Comparison of ENCODE assay signal across 27 cellular contexts in genomic region chr6:109345986-109346385, GRCh38.
"Had no signal": no experiment of that assay in that cellular context is flagged by ENCODE, and none has a peak within 500 bp of the region (broad histone marks: within the 10 kb centered on the region; RNA-seq: fewer than 3 reads in every experiment).

No MANE protein-coding gene starts in this region.

- H3K27me3 ChIP-seq: dorsolateral prefrontal cortex, gastrocnemius medialis, neural progenitor cell, right atrium auricular region, suprapubic skin had no signal

- H3K4me2 ChIP-seq: neural progenitor cell, smooth muscle cell had no signal

- H3K9me3 Mint-ChIP-seq: endodermal cell; memory B cell; natural killer cell treated with Interleukin-12 subunit alpha and Interleukin-12 subunit beta and Interleukin-15 and Interleukin-18, amount 100 ng/mL, for 72 hours; neural progenitor cell; type B pancreatic cell had no signal

- H3K79me2 ChIP-seq: parathyroid adenoma had no signal

- H3K9me3 ChIP-seq: gastrocnemius medialis, mucosa of descending colon, right atrium auricular region, suprapubic skin had no signal

- ATAC-seq: esophagus mucosa; gastrocnemius medialis; mucosa of descending colon; natural killer cell treated with Interleukin-12 subunit alpha and Interleukin-12 subunit beta and Interleukin-15 and Interleukin-18, amount 100 ng/mL, for 72 hours; sciatic nerve; stimulated activated naive CD8-positive, alpha-beta T cell treated with anti-CD3 and anti-CD28 coated beads, Interleukin-15, amount 100 ng/mL, for 72 hours had no signal

- H3K4me1 ChIP-seq: neural progenitor cell had no signal

- H3K4me3 ChIP-seq: dorsolateral prefrontal cortex, gastrocnemius medialis, lung, mucosa of descending colon, neural progenitor cell, right atrium auricular region, smooth muscle cell, suprapubic skin had no signal

- H3K36me3 ChIP-seq: gastrocnemius medialis, neural progenitor cell, right atrium auricular region, suprapubic skin had no signal

- H3K27ac ChIP-seq: dorsolateral prefrontal cortex, epithelial cell of prostate, gastrocnemius medialis, neural progenitor cell, parathyroid adenoma, right atrium auricular region, suprapubic skin had no signal

- H3K36me3 Mint-ChIP-seq: memory B cell had no signal

- DNase-seq: dorsolateral prefrontal cortex; effector CD8-positive, alpha-beta T cell; endodermal cell; foreskin fibroblast; gastrocnemius medialis; head of caudate nucleus; mucosa of descending colon; naive B cell; stimulated activated CD4-positive, alpha-beta T cell treated with anti-CD3 and anti-CD28 coated beads, Interleukin-12 subunit alpha, Interleukin-12 subunit beta, amount 100 ng/mL, for 4 hours; stimulated activated CD4-positive, alpha-beta T cell treated with anti-CD3 and anti-CD28 coated beads, Interleukin-1b, Interleukin-23, amount 100 ng/mL, for 48 hours; stimulated activated CD4-positive, alpha-beta T cell treated with anti-CD3 and anti-CD28 coated beads, Interleukin-4, amount 100 ng/mL, for 1 hour; stimulated activated CD8-positive, alpha-beta memory T cell treated with anti-CD3 and anti-CD28 coated beads, Interleukin-4, amount 100 ng/mL, for 48 hours; stimulated activated naive CD4-positive, alpha-beta T cell; stimulated activated naive CD8-positive, alpha-beta T cell treated with anti-CD3 and anti-CD28 coated beads, Interleukin-15, amount 100 ng/mL, for 72 hours had no signal

- H2AFZ ChIP-seq: neural progenitor cell, parathyroid adenoma had no signal

- H3K27ac Mint-ChIP-seq: endodermal cell; memory B cell; natural killer cell treated with Interleukin-12 subunit alpha and Interleukin-12 subunit beta and Interleukin-15 and Interleukin-18, amount 100 ng/mL, for 72 hours; neural progenitor cell; progenitor cell of endocrine pancreas; type B pancreatic cell had no signal
